ENCODE assay signal across 8 cellular contexts in the genomic region with DNA sequence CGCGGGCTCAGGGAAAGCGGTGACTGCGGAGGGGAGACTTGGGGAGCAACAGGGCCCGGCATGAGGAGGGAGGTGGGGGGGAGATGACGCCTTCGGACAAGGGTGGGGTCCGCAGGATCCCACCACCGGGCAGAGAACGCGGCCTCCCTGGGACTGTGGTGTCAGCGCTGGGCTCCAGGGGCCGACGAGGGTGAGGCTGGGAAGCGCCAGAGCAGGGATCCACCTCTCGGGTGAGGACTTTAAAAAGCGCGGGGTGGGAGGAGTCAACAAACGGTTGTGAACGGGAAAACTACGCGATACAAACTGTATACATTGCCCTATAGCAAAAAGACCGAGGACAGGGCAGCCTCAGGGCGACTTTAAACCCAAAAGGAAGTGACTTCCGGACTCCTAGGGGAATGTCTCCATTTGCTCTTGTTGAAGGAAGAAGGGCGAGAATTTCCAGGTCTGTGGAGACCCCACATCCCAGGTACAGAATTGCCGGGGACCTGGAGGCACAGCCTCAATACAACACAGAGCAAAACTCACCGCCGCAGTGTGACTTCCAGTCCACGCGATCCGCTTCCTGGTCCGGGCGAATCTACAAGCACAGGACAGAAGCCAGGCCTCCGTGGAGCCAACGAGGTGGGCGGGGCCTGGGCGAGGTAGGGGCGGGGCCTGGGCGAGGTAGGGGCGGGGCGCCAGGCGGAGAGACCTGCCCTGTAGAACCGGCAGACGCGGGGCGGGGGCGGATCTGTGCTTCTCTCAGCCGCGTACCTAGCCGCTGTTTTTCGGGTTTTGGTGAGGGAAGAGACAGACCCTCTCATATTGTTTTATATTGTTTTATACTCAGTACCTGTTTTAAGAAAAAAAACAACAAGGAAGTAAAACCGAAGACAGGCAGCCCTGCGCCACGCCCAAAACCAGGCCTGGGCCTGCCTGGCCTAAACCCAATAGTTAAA. TPM values are rescaled to one million over a fixed set of nuclear protein-coding genes. Genes with fewer than 3 reads are reported as not detected.
A peak's percentile ranks its signal among the peaks of the same experiment; 100 is the strongest.
DNase-seq lines count a peak whose midpoint lies in the region; ATAC-seq and TF ChIP-seq lines count a peak whose summit lies in the region.

ZNF888 (minus strand) TSS at position 588 of the 941 bp plus-strand sequence. CDS start 5,555 bp downstream, outside the sequence.

- no peaks in the 10 kb centered on the region for H3K27me3 Mint-ChIP-seq in activated naive CD8-positive, alpha-beta T cell treated with anti-CD3 and anti-CD28 coated beads, Interleukin-2, amount 50 U/mL, for 24 hours

- 2 to 3% methylated on average over 49 to 55 of the region's 55 CpGs for WGBS in tibial nerve, 2 donors

- H3K36me3 ChIP-seq in DOHH2 (ENCODE audit: control insufficient read depth, low read length) (peaks cover 9% of the 10 kb centered on the region), cardiac muscle cell (no peaks in the 10 kb centered on the region), tibial nerve (peaks cover 0 to 13% (median 0%) of the 10 kb centered on the region in 3 donors)

- no peaks in the 10 kb centered on the region for H3K9me2 ChIP-seq in DOHH2 (replicated peaks; ENCODE audit: control insufficient read depth, low read length)

- DNase-seq in GOT3 (lab: John Stamatoyannopoulos, UW) (peak; percentile 60), M059J (ENCODE audit: low read depth) (peak; percentile 83), SW 1271 (lab: John Stamatoyannopoulos, UW) (peak; percentile 54 to 68), cardiac muscle cell (ENCODE audit: low read depth in 1 of 2, low spot score in 1 of 2) (peak; percentile 89 to 91), pons (ENCODE audit: low spot score) (peak; percentile 58), tibial nerve (ENCODE audit: low spot score in 2 of 2) (peak; percentile 77 to 82)
- peak; percentile 84 for DNase-seq in activated naive CD8-positive, alpha-beta T cell treated with anti-CD3 and anti-CD28 coated beads, Interleukin-2, amount 50 U/mL, for 24 hours

- peaks cover 9% of the 10 kb centered on the region for H3K9me3 Mint-ChIP-seq in activated naive CD8-positive, alpha-beta T cell treated with anti-CD3 and anti-CD28 coated beads, Interleukin-2, amount 50 U/mL, for 24 hours

- peak within 1 kb of the TSS; percentile 67 for H3K27ac ChIP-seq in DOHH2 (ENCODE audit: low read depth, low read length)
- peak within 1 kb of the TSS; percentile 93 for H3K27ac ChIP-seq in cardiac muscle cell
- H3K27ac ChIP-seq in tibial nerve, result peak within 1 kb of the TSS; percentile 61 to 89 (median 82)

- H3K4me3 ChIP-seq in DOHH2 (ENCODE audit: low read length), result peak within 1 kb of the TSS; percentile 96
- H3K4me3 ChIP-seq in cardiac muscle cell, result peak within 1 kb of the TSS; percentile 65
- peak within 1 kb of the TSS; percentile 52 to 75 (median 60) for H3K4me3 ChIP-seq in tibial nerve

- H3K4me3 Mint-ChIP-seq in activated naive CD8-positive, alpha-beta T cell treated with anti-CD3 and anti-CD28 coated beads, Interleukin-2, amount 50 U/mL, for 24 hours, result peak within 1 kb of the TSS; percentile 86

- peaks cover 18% of the 10 kb centered on the region for H3K79me2 ChIP-seq in DOHH2 (ENCODE audit: control insufficient read depth, low read length)

- H3K4me2 ChIP-seq in DOHH2 (ENCODE audit: low read length), result peak within 1 kb of the TSS; percentile 83

- TF ChIP-seq CTCF in DOHH2 (IDR thresholded peaks at IDR 0.05; ENCODE audit: low read depth, low read length, poor library complexity, severe bottlenecking), result no peak
- TF ChIP-seq CTCF in cardiac muscle cell (IDR thresholded peaks at IDR 0.05; ENCODE audit: low read depth, low read length), result no peak
- TF ChIP-seq CTCF in tibial nerve (IDR thresholded peaks at IDR 0.05), result no peak

- H3K36me3 Mint-ChIP-seq in activated naive CD8-positive, alpha-beta T cell treated with anti-CD3 and anti-CD28 coated beads, Interleukin-2, amount 50 U/mL, for 24 hours (ENCODE audit: low read depth), result peaks cover 33% of the 10 kb centered on the region

- ATAC-seq in activated naive CD8-positive, alpha-beta T cell treated with anti-CD3 and anti-CD28 coated beads, Interleukin-2, amount 50 U/mL, for 24 hours, result peak; percentile 99

- peak in 1 of 2 donors; percentile 36 for TF ChIP-seq POLR2A in tibial nerve (IDR thresholded peaks at IDR 0.05)

- H3K9me3 ChIP-seq in DOHH2 (ENCODE audit: control insufficient read depth, insufficient read depth, low read length) (no peaks in the 10 kb centered on the region), cardiac muscle cell (ENCODE audit: low read depth) (no peaks in the 10 kb centered on the region), tibial nerve (no peaks in the 10 kb centered on the region)

- TF ChIP-seq EP300 in tibial nerve (IDR thresholded peaks at IDR 0.05), result peak in 1 of 2 donors; percentile 56

- H3K4me1 Mint-ChIP-seq in activated naive CD8-positive, alpha-beta T cell treated with anti-CD3 and anti-CD28 coated beads, Interleukin-2, amount 50 U/mL, for 24 hours, result peaks cover 25% of the 10 kb centered on the region

- H3K27me3 ChIP-seq in DOHH2 (ENCODE audit: control insufficient read depth, low read length) (no peaks in the 10 kb centered on the region), cardiac muscle cell (no peaks in the 10 kb centered on the region), tibial nerve (no peaks in the 10 kb centered on the region)

- peak within 1 kb of the TSS; percentile 79 for H3K27ac Mint-ChIP-seq in activated naive CD8-positive, alpha-beta T cell treated with anti-CD3 and anti-CD28 coated beads, Interleukin-2, amount 50 U/mL, for 24 hours

- no peaks in the 10 kb centered on the region for H3F3A ChIP-seq in DOHH2 (ENCODE audit: control insufficient read depth, insufficient read depth)

- H3K4me1 ChIP-seq in DOHH2 (ENCODE audit: control insufficient read depth, low read length) (peaks cover 15% of the 10 kb centered on the region), cardiac muscle cell (ENCODE audit: low read depth) (no peaks in the 10 kb centered on the region), tibial nerve (peaks cover 0 to 26% (median 4%) of the 10 kb centered on the region in 4 donors)

- H4K20me1 ChIP-seq in DOHH2 (ENCODE audit: control insufficient read depth, insufficient read depth, low read depth, low read length), result no peaks in the 10 kb centered on the region

RNA-seq across cellular contexts. Expression of gene ZNF888, which starts in this region (rescaled TPM):
- 7.8 and 8.1 TPM in 2 replicates for total RNA-seq in M059J (2014; rRNA removed; shearing (Covaris generic))
- 1.1 and 7.3 TPM in 2 replicates for total RNA-seq in cardiac muscle cell
- 1.1 and 2.0 TPM in 2 replicates for polyA plus RNA-seq in cardiac muscle cell
- 1 to 10 TPM; 1.9 to 4.6 (median 2.9) TPM for total RNA-seq in tibial nerve

Comparison
In these comparisons a context has a peak if more than half of its experiments do, and no peak if none do; other contexts are left out.
1. Peak in every context shown above with its lines: DNase-seq, ATAC-seq, H3K4me3 ChIP-seq and H3K27ac ChIP-seq.